20 cellular contexts compared by ENCODE assay signal in genomic region chr17:73562896-73563295, GRCh38.
DNase-seq lines count a peak whose midpoint lies in the region; ATAC-seq, FAIRE-seq and TF ChIP-seq lines count a peak whose summit lies in the region.
"Had no signal": no experiment of that assay in that cellular context is flagged by ENCODE, and none has a peak within 500 bp of the region (broad histone marks: within the 10 kb centered on the region; RNA-seq: fewer than 3 reads in every experiment).

No MANE protein-coding gene starts in this region.

- 0 out of 3 replicates have a peak, but pooled peaks have one; percentile 19 for ATAC-seq in RWPE2 (ENCODE audit: low read depth)
- peak; percentile 88 for ATAC-seq in foreskin keratinocyte
- ATAC-seq: HCT116 had no signal

- no peak overlapping the region for H3K4me3 ChIP-seq in RWPE2 (ENCODE audit: severe bottlenecking)
- H3K4me3 ChIP-seq: SJCRH30 had no signal

- H3K4me1 ChIP-seq in RWPE2 (ENCODE audit: insufficient read depth, poor library complexity, severe bottlenecking) (no peaks in the 10 kb centered on the region), foreskin keratinocyte (no peaks in the 10 kb centered on the region)

- H3K36me3 ChIP-seq in RWPE2 (ENCODE audit: low read depth) = no peaks in the 10 kb centered on the region
- H3K36me3 ChIP-seq: SJCRH30 had no signal

- no peaks in the 10 kb centered on the region; the same call in 1 of the 2 replicates for H3K27me3 Mint-ChIP-seq in HFFc6 (ENCODE audit: insufficient read depth)
- H3K27me3 Mint-ChIP-seq: IgD-negative memory B cell had no signal

- no peak overlapping the region for H3K27ac Mint-ChIP-seq in HFFc6
- H3K27ac Mint-ChIP-seq: CD14-positive monocyte, IgD-negative memory B cell had no signal

- no peak overlapping the region for H3K4me3 Mint-ChIP-seq in HFFc6
- H3K4me3 Mint-ChIP-seq: CD14-positive monocyte, IgD-negative memory B cell had no signal

- FAIRE-seq in urothelium cell line (lab: Jason Lieb, UNC) = peak; percentile 20
- FAIRE-seq: G401.6 had no signal

- H3K9me3 ChIP-seq in RWPE2 (ENCODE audit: severe bottlenecking) = no peaks in the 10 kb centered on the region
- H3K9me3 ChIP-seq: SJCRH30 had no signal

- H3K4me1 Mint-ChIP-seq in HFFc6 (ENCODE audit: low read depth) = no peaks in the 10 kb centered on the region

- no peak overlapping the region for H3K27ac ChIP-seq in RWPE2 (ENCODE audit: poor library complexity, severe bottlenecking)
- no peak overlapping the region for H3K27ac ChIP-seq in foreskin keratinocyte
- H3K27ac ChIP-seq: SJCRH30 had no signal

- TF ChIP-seq CTCF in RWPE2 (IDR thresholded peaks at IDR 0.05; ENCODE audit: poor library complexity, severe bottlenecking) = no peak
- no peak for TF ChIP-seq CTCF in foreskin keratinocyte (conservative IDR thresholded peaks at IDR 0.05)
- TF ChIP-seq CTCF in HFFc6 (IDR thresholded peaks at IDR 0.05) = no peak

- H3K27me3 ChIP-seq in RWPE2 (ENCODE audit: insufficient read depth, poor library complexity, severe bottlenecking) = peaks cover 3% of the 10 kb centered on the region
- H3K27me3 ChIP-seq in foreskin keratinocyte = no peaks in the 10 kb centered on the region
- H3K27me3 ChIP-seq: SJCRH30 had no signal

- no peaks in the 10 kb centered on the region for H3K36me3 Mint-ChIP-seq in HFFc6 (ENCODE audit: low read depth)
- H3K36me3 Mint-ChIP-seq: CD14-positive monocyte had no signal

- H3K9me3 Mint-ChIP-seq in HFFc6 = peaks cover 39% of the 10 kb centered on the region
- H3K9me3 Mint-ChIP-seq: CD14-positive monocyte had no signal

- peak; percentile 5 for DNase-seq in M059J (ENCODE audit: low read depth)
- peak; percentile 47 for DNase-seq in RWPE2 (ENCODE audit: low spot score)
- peak in 1 of 2 donors; percentile 66 for DNase-seq in foreskin keratinocyte
- DNase-seq in urothelium cell line (ENCODE audit: low spot score) = no peak
- DNase-seq in activated gamma-delta T cell (lab: John Stamatoyannopoulos, UW) = no peak
- DNase-seq in HFFc6 = no peak
- DNase-seq in NCI-H146 treated with DMSO at 0.1 percent for 48 hours (lab: John Stamatoyannopoulos, UW; ENCODE audit: unreplicated experiment) = no peak
- DNase-seq: ACHN, DMS79 treated with DMSO at 0.1 percent for 48 hours, Karpas-422, MM.1S, NCI-H1092, NCI-H1694, NCI-H510A, NCI-H748 treated with DMSO at 0.1 percent for 48 hours, SJCRH30 had no signal

Comparison
In these comparisons a context has a peak if more than half of its experiments do, and no peak if none do; other contexts are left out.
1. DNase-seq: peak in M059J (single experiment) and RWPE2 (single experiment); none in urothelium cell line (single experiment), activated gamma-delta T cell (single experiment), HFFc6 (single experiment) and NCI-H146 treated with DMSO at 0.1 percent for 48 hours (single experiment).